In the genomic region with DNA sequence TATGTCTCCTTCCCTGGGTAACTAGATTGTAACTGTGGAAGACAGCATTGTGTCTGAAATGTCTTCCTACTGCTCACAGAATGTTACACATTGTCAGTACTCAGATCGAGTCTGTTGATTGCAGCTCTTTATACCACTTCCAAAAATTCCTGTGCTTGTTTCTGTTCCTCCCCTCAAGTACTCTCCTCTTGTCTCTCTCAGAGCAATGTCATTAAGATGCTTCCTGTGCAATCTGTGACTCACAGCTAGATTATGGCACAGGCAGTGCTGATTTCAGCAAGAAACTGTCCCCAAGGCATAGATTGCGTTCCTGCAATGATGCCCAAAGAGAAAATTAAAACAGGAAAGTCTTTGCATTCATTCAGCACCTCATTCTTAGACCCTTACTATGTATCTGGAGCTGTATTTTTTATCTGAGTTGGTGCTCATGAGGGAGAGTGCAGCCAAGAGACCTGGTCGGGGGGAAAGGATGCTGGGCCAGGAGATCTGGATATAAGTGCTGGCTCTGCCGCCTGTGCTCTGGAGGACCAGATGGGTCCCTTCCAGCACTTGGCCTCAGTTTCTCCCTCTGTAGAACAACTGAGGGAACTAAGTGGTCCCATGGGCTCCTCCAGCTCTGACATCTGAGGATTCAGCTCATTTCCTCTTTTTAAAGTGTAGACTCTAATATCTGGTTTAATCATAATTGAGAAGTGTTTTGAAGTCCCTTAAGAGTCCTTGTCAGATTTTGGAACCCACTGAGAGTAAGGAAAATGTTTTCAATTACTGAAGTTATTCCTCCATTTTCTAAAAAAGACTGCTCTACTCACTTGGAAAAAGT, we compare ENCODE assay signal across 1 cellular context.
TF ChIP-seq lines count a peak whose summit lies in the region.

No MANE protein-coding gene starts in this region.

TF ChIP-seq in HCT116, 20 proteins besides CTCF, POLR2A, EP300 and RAD21 (continued from another document):
- no peak for TF ChIP-seq MAX (IDR thresholded peaks at IDR 0.05)
- TF ChIP-seq, protein P1, sequence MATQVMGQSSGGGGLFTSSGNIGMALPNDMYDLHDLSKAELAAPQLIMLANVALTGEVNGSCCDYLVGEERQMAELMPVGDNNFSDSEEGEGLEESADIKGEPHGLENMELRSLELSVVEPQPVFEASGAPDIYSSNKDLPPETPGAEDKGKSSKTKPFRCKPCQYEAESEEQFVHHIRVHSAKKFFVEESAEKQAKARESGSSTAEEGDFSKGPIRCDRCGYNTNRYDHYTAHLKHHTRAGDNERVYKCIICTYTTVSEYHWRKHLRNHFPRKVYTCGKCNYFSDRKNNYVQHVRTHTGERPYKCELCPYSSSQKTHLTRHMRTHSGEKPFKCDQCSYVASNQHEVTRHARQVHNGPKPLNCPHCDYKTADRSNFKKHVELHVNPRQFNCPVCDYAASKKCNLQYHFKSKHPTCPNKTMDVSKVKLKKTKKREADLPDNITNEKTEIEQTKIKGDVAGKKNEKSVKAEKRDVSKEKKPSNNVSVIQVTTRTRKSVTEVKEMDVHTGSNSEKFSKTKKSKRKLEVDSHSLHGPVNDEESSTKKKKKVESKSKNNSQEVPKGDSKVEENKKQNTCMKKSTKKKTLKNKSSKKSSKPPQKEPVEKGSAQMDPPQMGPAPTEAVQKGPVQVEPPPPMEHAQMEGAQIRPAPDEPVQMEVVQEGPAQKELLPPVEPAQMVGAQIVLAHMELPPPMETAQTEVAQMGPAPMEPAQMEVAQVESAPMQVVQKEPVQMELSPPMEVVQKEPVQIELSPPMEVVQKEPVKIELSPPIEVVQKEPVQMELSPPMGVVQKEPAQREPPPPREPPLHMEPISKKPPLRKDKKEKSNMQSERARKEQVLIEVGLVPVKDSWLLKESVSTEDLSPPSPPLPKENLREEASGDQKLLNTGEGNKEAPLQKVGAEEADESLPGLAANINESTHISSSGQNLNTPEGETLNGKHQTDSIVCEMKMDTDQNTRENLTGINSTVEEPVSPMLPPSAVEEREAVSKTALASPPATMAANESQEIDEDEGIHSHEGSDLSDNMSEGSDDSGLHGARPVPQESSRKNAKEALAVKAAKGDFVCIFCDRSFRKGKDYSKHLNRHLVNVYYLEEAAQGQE (IDR thresholded peaks at IDR 0.05; ENCODE audit: low read depth), result no peak
- TF ChIP-seq ZFX (IDR thresholded peaks at IDR 0.05), result no peak
- no peak for TF ChIP-seq EGR1 (IDR thresholded peaks at IDR 0.05; ENCODE audit: low read depth)
- peak; percentile 32; the same call in 1 of the 2 replicates for TF ChIP-seq JUND (IDR thresholded peaks at IDR 0.05)
- peak; percentile 57 for TF ChIP-seq CBX3 (IDR thresholded peaks at IDR 0.05; ENCODE audit: low read depth)
- no peak for TF ChIP-seq YY1 (IDR thresholded peaks at IDR 0.05; ENCODE audit: extremely low read depth, insufficient replicate concordance, low read depth, low read length)
- TF ChIP-seq EZH2phosphoT487 (IDR thresholded peaks at IDR 0.05; ENCODE audit: borderline replicate concordance), result no peak
- TF ChIP-seq EZH2 (IDR thresholded peaks at IDR 0.05), result no peak
